Comparison of ENCODE assay signal across 24 cellular contexts in genomic region chr3:42898896-42899675, GRCh38. TPM values are rescaled to one million over a fixed set of nuclear protein-coding genes. Genes with fewer than 3 reads are reported as not detected.
DNase-seq lines count a peak whose midpoint lies in the region; ATAC-seq and TF ChIP-seq lines count a peak whose summit lies in the region.
"Had no signal": no experiment of that assay in that cellular context is flagged by ENCODE, and none has a peak within 500 bp of the region (broad histone marks: within the 10 kb centered on the region; RNA-seq: fewer than 3 reads in every experiment).

No MANE protein-coding gene starts in this region.

- CTCF ChIA-PET in OCI-LY7 (lab: Charles Lee; ENCODE audit: unreplicated experiment) = no interaction called here

- TF ChIP-seq CTCF in OCI-LY7 (conservative IDR thresholded peaks at IDR 0.05; ENCODE audit: low read length) = peak; percentile 34; the same call in 1 of the 2 replicates
- TF ChIP-seq CTCF in suprapubic skin (IDR thresholded peaks at IDR 0.05) = no peak
- TF ChIP-seq CTCF in tibial artery (IDR thresholded peaks at IDR 0.05) = no peak

- no peaks in the 10 kb centered on the region for H3K9me2 ChIP-seq in OCI-LY7 (ENCODE audit: insufficient read depth, low read length)

- H3K27ac ChIP-seq in OCI-LY7 (ENCODE audit: low read depth, low read length, poor library complexity, severe bottlenecking) (no peak overlapping the region), esophagus (ENCODE audit: low read depth in 2 of 2, low read length in 1 of 2) (peak overlapping the region; percentile 0 to 42), suprapubic skin (peak overlapping the region; percentile 57), right cardiac atrium (ENCODE audit: low read length) (no peak overlapping the region), tibial artery (no peak overlapping the region)
- H3K27ac ChIP-seq: gastrocnemius medialis, Peyer's patch, prostate gland had no signal

- no peak overlapping the region for H3K4me2 ChIP-seq in OCI-LY7 (ENCODE audit: low read length)

- H3K27me3 ChIP-seq in esophagus (ENCODE audit: control insufficient read depth in 1 of 2, insufficient read depth in 2 of 2, low read length in 2 of 2) (no peaks in the 10 kb centered on the region), suprapubic skin (no peaks in the 10 kb centered on the region), right cardiac atrium (ENCODE audit: control insufficient read depth, insufficient read depth) (no peaks in the 10 kb centered on the region), tibial artery (no peaks in the 10 kb centered on the region)
- H3K27me3 ChIP-seq: gastrocnemius medialis, Peyer's patch had no signal

- no peaks in the 10 kb centered on the region for H4K20me1 ChIP-seq in OCI-LY7 (ENCODE audit: insufficient read depth, low read length)

- no peaks in the 10 kb centered on the region for H3K4me1 ChIP-seq in OCI-LY7 (ENCODE audit: insufficient read depth, low read length, poor library complexity, severe bottlenecking)
- H3K4me1 ChIP-seq in esophagus (ENCODE audit: control insufficient read depth in 2 of 2, insufficient read depth in 2 of 2, low read length in 1 of 2) = peaks cover 0 to 3% of the 10 kb centered on the region in 2 donors
- peaks cover 23% of the 10 kb centered on the region for H3K4me1 ChIP-seq in suprapubic skin
- no peaks in the 10 kb centered on the region for H3K4me1 ChIP-seq in right cardiac atrium (ENCODE audit: control insufficient read depth, insufficient read depth, low read length)
- no peaks in the 10 kb centered on the region for H3K4me1 ChIP-seq in tibial artery
- H3K4me1 ChIP-seq: gastrocnemius medialis, Peyer's patch, prostate gland had no signal

- no TSS peak for BruUV-seq in OCI-LY7 (replicated peaks; lab: Mats Ljungman, UMichigan)

- no peak for ATAC-seq in right cardiac atrium
- no peak for ATAC-seq in HG03354 (IDR thresholded peaks at IDR 0.05; ENCODE audit: poor library complexity, severe bottlenecking, unreplicated experiment)
- ATAC-seq: gastrocnemius medialis, GM12878 had no signal

- H3K9me3 ChIP-seq in OCI-LY7 (ENCODE audit: low read length) = no peaks in the 10 kb centered on the region
- H3K9me3 ChIP-seq in esophagus (ENCODE audit: control insufficient read depth in 2 of 2, insufficient read depth in 1 of 2, low read depth in 1 of 2, low read length in 1 of 2) = no peaks in the 10 kb centered on the region
- no peaks in the 10 kb centered on the region for H3K9me3 ChIP-seq in suprapubic skin
- H3K9me3 ChIP-seq in right cardiac atrium (ENCODE audit: control insufficient read depth, low read length) = no peaks in the 10 kb centered on the region
- no peaks in the 10 kb centered on the region for H3K9me3 ChIP-seq in tibial artery
- H3K9me3 ChIP-seq: gastrocnemius medialis, Peyer's patch, prostate gland had no signal

- intact Hi-C loops in OCI-LY7 (cut with micrococcal nuclease; ENCODE audit: unreplicated experiment) = no loop called here
- intact Hi-C loops in right cardiac atrium (cut with DNase I) = no loop called here
- intact Hi-C loops in tibial artery (cut with DNase I; ENCODE audit: low total_unique reads) = no loop called here

- no peak for TF ChIP-seq POLR2A in suprapubic skin (IDR thresholded peaks at IDR 0.05)

- TF ChIP-seq EP300 in suprapubic skin (IDR thresholded peaks at IDR 0.05) = no peak

- H3K79me2 ChIP-seq in OCI-LY7 (ENCODE audit: insufficient read depth, low read depth, low read length) = no peaks in the 10 kb centered on the region

- POLR2A ChIA-PET in OCI-LY7 (lab: Charles Lee) = interaction anchor here (0.7 to 1.4 kb wide), 3 partner anchors 19 to 48 kb away, joined by 3 to 4 read pairs (median 3); no protein-coding TSS in a partner anchor

- H2AFZ ChIP-seq in OCI-LY7 (ENCODE audit: low read length) = no peak overlapping the region

- DNase-seq in NCI-H82 (lab: John Stamatoyannopoulos, UW) (peak; percentile 19), NCI-H82 treated with DMSO at 0.1 percent for 48 hours (lab: John Stamatoyannopoulos, UW; ENCODE audit: unreplicated experiment) (no peak), OCI-LY7 (ENCODE audit: low spot score) (no peak), suprapubic skin (ENCODE audit: low spot score in 2 of 2) (no peak), right cardiac atrium (no peak), tibial artery (no peak)
- DNase-seq: activated CD4-positive, alpha-beta T cell treated with anti-CD3 and anti-CD28 coated beads for 48 hours; activated naive CD4-positive, alpha-beta T cell treated with anti-CD3 and anti-CD28 coated beads, Interleukin-2, amount 10 ng/mL, durations not matched to agents 7 days and 5 days; activated T-cell treated with anti-CD3 and anti-CD28 coated beads, Interleukin-2, amount 50 U/mL, for 48 hours; amygdala; C1 segment of cervical spinal cord; gastrocnemius medialis; islet precursor cell; mammary epithelial cell; Peyer's patch; stimulated activated CD4-positive, alpha-beta T cell treated with anti-CD3 and anti-CD28 coated beads, Interleukin-1b, Interleukin-23, amount 100 ng/mL, for 48 hours; substantia nigra had no signal

- no peak overlapping the region for H3K4me3 ChIP-seq in OCI-LY7 (ENCODE audit: low read depth, low read length, poor library complexity, severe bottlenecking)
- no peak overlapping the region for H3K4me3 ChIP-seq in esophagus (ENCODE audit: low read depth in 1 of 2, low read length in 2 of 2)
- H3K4me3 ChIP-seq in suprapubic skin = no peak overlapping the region
- H3K4me3 ChIP-seq in right cardiac atrium (ENCODE audit: low read length) = no peak overlapping the region
- no peak overlapping the region for H3K4me3 ChIP-seq in tibial artery
- H3K4me3 ChIP-seq: gastrocnemius medialis, GM12878, Peyer's patch, prostate gland had no signal

- no peaks in the 10 kb centered on the region for H3K36me3 ChIP-seq in OCI-LY7 (ENCODE audit: insufficient read depth, low read length)
- H3K36me3 ChIP-seq in esophagus (ENCODE audit: control insufficient read depth in 2 of 2, insufficient read depth in 2 of 2, low read length in 1 of 2) = no peaks in the 10 kb centered on the region
- no peaks in the 10 kb centered on the region for H3K36me3 ChIP-seq in suprapubic skin
- H3K36me3 ChIP-seq in tibial artery = no peaks in the 10 kb centered on the region
- H3K36me3 ChIP-seq: gastrocnemius medialis, Peyer's patch, prostate gland had no signal

RNA-seq across cellular contexts. Expression of gene ZNF662, which starts 6.9 kb away (rescaled TPM):
- total RNA-seq in OCI-LY7 (2014; rRNA removed; shearing (Covaris generic)) = not detected in 2 replicates
- total RNA-seq in OCI-LY7 (2022) = not detected in 2 replicates
- 1 to 10 TPM; 2.5 to 5.2 TPM for polyA plus RNA-seq in esophagus
- total RNA-seq in suprapubic skin = 10 to 100 TPM; 12.7 to 34.4 (median 12.9) TPM
- total RNA-seq in right cardiac atrium = 1 to 10 TPM; 5.6 to 8.9 (median 7.0) TPM
- polyA plus RNA-seq in right cardiac atrium = 3.1 TPM
- total RNA-seq: A673, GM12878, SK-MEL-5 had no signal
- polyA plus RNA-seq: GM12878 had no signal

RNA-seq across cellular contexts. Expression of gene CYP8B1, which starts 23.4 kb away (rescaled TPM):
- total RNA-seq in OCI-LY7 (2014; rRNA removed; shearing (Covaris generic)) = not detected in 2 replicates
- total RNA-seq in OCI-LY7 (2022) (not detected in 2 replicates), suprapubic skin (not detected), right cardiac atrium (under 1 TPM in 1 of 4 donors, not detected in 3; 0.14 TPM)
- polyA plus RNA-seq in esophagus (not detected), right cardiac atrium (0.02 TPM)
- total RNA-seq: A673; mammary epithelial cell; Peyer's patch; prostate gland; SK-MEL-5; T-helper 1 cell treated with Interleukin-12 subunit alpha and Interleukin-12 subunit beta and Interleukin-4 antibody, amounts not matched to agents 30 ng/mL and 1 ng/mL, for 36 hours had no signal
- polyA plus RNA-seq: GM12878, mammary epithelial cell had no signal

Comparison
In these comparisons a context has a peak if more than half of its experiments do, and no peak if none do; other contexts are left out.
1. H3K27ac ChIP-seq: peak in esophagus (2 of 2) and suprapubic skin (single experiment); none in OCI-LY7 (single experiment), right cardiac atrium (single experiment) and tibial artery (0 of 2).
2. RNA of gene ZNF662, which starts 6.9 kb away (total RNA-seq): 12.7 to 34.4 TPM in suprapubic skin and 5.6 to 8.9 TPM in right cardiac atrium; not detected in OCI-LY7; every median in the first group is over 4 times any median in the second.